1 cellular context compared by ENCODE assay signal in genomic region chr10:89701238-89702120, GRCh38.
TF ChIP-seq lines count a peak whose summit lies in the region.

KIF20B (plus strand) TSS chr10:89701590; CDS start chr10:89705295, 3,705 bp downstream.

TF ChIP-seq in K562, 482 proteins besides CTCF, POLR2A, EP300 and RAD21 (continued from another document and continues in another):
- TF ChIP-seq ZBTB33 (CRISPR knock-in tag; IDR thresholded peaks at IDR 0.05) (no peak; the same call in 1 of the 2 replicates), ZBTB1 (CRISPR knock-in tag; IDR thresholded peaks at IDR 0.05; ENCODE audit: borderline replicate concordance, low read depth) (peak; percentile 58; the same call in 1 of the 2 replicates), MLLT1 (IDR thresholded peaks at IDR 0.05) (peak; percentile 65 to 66; a peak in 2 of 4 replicates), ZBTB49 (CRISPR knock-in tag; IDR thresholded peaks at IDR 0.05; ENCODE audit: borderline replicate concordance) (no peak), HINFP (tag; conservative IDR thresholded peaks at IDR 0.05; ENCODE audit: low read depth) (no peak), SMAD2 (IDR thresholded peaks at IDR 0.05; ENCODE audit: low read depth, low read length) (no peak), ZNF696 (CRISPR knock-in tag; conservative IDR thresholded peaks at IDR 0.05) (no peak), HDAC1 (IDR thresholded peaks at IDR 0.05) (peak; percentile 78 to 97; a peak in 3 of 4 replicates), ZNF224 (CRISPR knock-in tag; IDR thresholded peaks at IDR 0.05) (no peak), SRF (CRISPR knock-in tag; IDR thresholded peaks at IDR 0.05) (peak in 1 of 2 experiments; percentile 66; a peak in 1 of 4 replicates), ZBTB5 (IDR thresholded peaks at IDR 0.05) (no peak), ESRRA (IDR thresholded peaks at IDR 0.05; ENCODE audit: borderline replicate concordance, low read depth) (no peak), MTA1 (IDR thresholded peaks at IDR 0.05; ENCODE audit: borderline replicate concordance) (no peak), ZFP36 (IDR thresholded peaks at IDR 0.05; ENCODE audit: low read depth, low read length, partially characterized antibody) (no peak), SREBF2 (CRISPR knock-in tag; IDR thresholded peaks at IDR 0.05) (no peak), NELFE (IDR thresholded peaks at IDR 0.05; ENCODE audit: insufficient read depth, insufficient read length) (no peak), ZC3H11A (IDR thresholded peaks at IDR 0.05; ENCODE audit: low read depth, low read length) (no peak), ZNF280B (CRISPR knock-in tag; IDR thresholded peaks at IDR 0.05) (no peak), THAP12 (CRISPR knock-in tag; IDR thresholded peaks at IDR 0.05) (0 out of 2 replicates have a peak, but pooled peaks have one; percentile 5), EP400 (IDR thresholded peaks at IDR 0.05) (peak; percentile 97), HMBOX1 (IDR thresholded peaks at IDR 0.05) (peak; percentile 62), GABPA (tag; conservative IDR thresholded peaks at IDR 0.05; ENCODE audit: low read depth) (peak; percentile 88), FOXM1 (IDR thresholded peaks at IDR 0.05; ENCODE audit: low read depth) (peak; percentile 99), FOXM1 (CRISPR knock-in tag; IDR thresholded peaks at IDR 0.05; ENCODE audit: low read depth) (0 out of 2 replicates have a peak, but pooled peaks have one; percentile 91), ETV5 (CRISPR knock-in tag; IDR thresholded peaks at IDR 0.05; ENCODE audit: low read depth) (no peak), ZNF165 (CRISPR knock-in tag; IDR thresholded peaks at IDR 0.05; ENCODE audit: borderline replicate concordance) (no peak), ZFPM2 (CRISPR knock-in tag; IDR thresholded peaks at IDR 0.05) (no peak), SAP30 (IDR thresholded peaks at IDR 0.05; ENCODE audit: borderline replicate concordance, insufficient read depth, low read depth, low read length, poor library complexity, severe bottlenecking) (peak; percentile 98), NFRKB (IDR thresholded peaks at IDR 0.05; ENCODE audit: low read depth) (peak; percentile 90), NR4A1 (CRISPR knock-in tag; IDR thresholded peaks at IDR 0.05) (no peak), NR4A1 (tag; IDR thresholded peaks at IDR 0.05) (no peak), MTA2 (IDR thresholded peaks at IDR 0.05; ENCODE audit: low read depth) (no peak), ZNF589 (CRISPR knock-in tag; IDR thresholded peaks at IDR 0.05; ENCODE audit: low read depth) (no peak), CC2D1A (IDR thresholded peaks at IDR 0.05) (peak; percentile 92), ERF (CRISPR knock-in tag; IDR thresholded peaks at IDR 0.05) (no peak), CBX5 (IDR thresholded peaks at IDR 0.05; ENCODE audit: borderline replicate concordance, low read depth) (no peak), XRCC3 (IDR thresholded peaks at IDR 0.05) (no peak), PHF20 (IDR thresholded peaks at IDR 0.05; ENCODE audit: partially characterized antibody) (peak; percentile 40), E2F1 (CRISPR knock-in tag; IDR thresholded peaks at IDR 0.05) (peak; percentile 31; the same call in 1 of the 2 replicates), RBM34 (IDR thresholded peaks at IDR 0.05; ENCODE audit: borderline replicate concordance, insufficient read depth, low read length) (no peak), MNT (conservative IDR thresholded peaks at IDR 0.05) (peak; percentile 67 to 87), DACH1 (IDR thresholded peaks at IDR 0.05; ENCODE audit: partially characterized antibody) (peak; percentile 70), HEY1 (CRISPR knock-in tag; IDR thresholded peaks at IDR 0.05; ENCODE audit: borderline replicate concordance) (no peak), MTF1 (CRISPR knock-in tag; IDR thresholded peaks at IDR 0.05; ENCODE audit: borderline replicate concordance) (no peak), SMC3 (conservative IDR thresholded peaks at IDR 0.05; ENCODE audit: insufficient read depth, low read depth, low read length) (no peak), DDX20 (tag; IDR thresholded peaks at IDR 0.05; ENCODE audit: low read depth) (no peak), SP2 (IDR thresholded peaks at IDR 0.05; ENCODE audit: extremely low read depth, low read depth, low read length, poor library complexity, severe bottlenecking) (peak; percentile 25), FOSL1 (tag; conservative IDR thresholded peaks at IDR 0.05) (peak; percentile 96), ZNF785 (CRISPR knock-in tag; IDR thresholded peaks at IDR 0.05) (no peak)
